In genomic region chr5:138468966-138469539, GRCh38 we compare ENCODE assay signal across 12 cellular contexts. TPM values are rescaled to one million over a fixed set of nuclear protein-coding genes. Genes with fewer than 3 reads are reported as not detected.
DNase-seq lines count a peak whose midpoint lies in the region; ATAC-seq and TF ChIP-seq lines count a peak whose summit lies in the region.
"Had no signal": no experiment of that assay in that cellular context is flagged by ENCODE, and none has a peak within 500 bp of the region (broad histone marks: within the 10 kb centered on the region; RNA-seq: fewer than 3 reads in every experiment).

No MANE protein-coding gene starts in this region.

- 97% methylated on average over 6 of the region's 8 CpGs for whole genome bisulfite sequencing in right lobe of liver (ENCODE audit: insufficient coverage, low coverage, low lambda C conversion rate, missing lambda C conversion rate)

- H3K27ac ChIP-seq in right lobe of liver: no peak overlapping the region
- H3K27ac ChIP-seq: C4-2B had no signal

- intact Hi-C loops in right lobe of liver (cut with DNase I): loop anchor here in 1 of 2 donors (5.0 kb wide), 1 partner anchor 33 kb away; no protein-coding TSS in a partner anchor

- no peak overlapping the region for H3K4me3 ChIP-seq in right lobe of liver

- DNase-seq in stimulated activated naive CD8-positive, alpha-beta T cell treated with anti-CD3 and anti-CD28 coated beads, Interleukin-15, Interleukin-2, amounts not matched to agents 100 U/mL and 50 U/mL, for 24 hours: no peak
- DNase-seq in amniotic stem cell (lab: John Stamatoyannopoulos, UW): peak; percentile 58
- DNase-seq in right lobe of liver: no peak
- DNase-seq in NOMO-1 treated with DMSO at 0.1 percent for 48 hours (lab: John Stamatoyannopoulos, UW; ENCODE audit: unreplicated experiment): no peak
- DNase-seq in HT-29 (ENCODE audit: low spot score): no peak
- DNase-seq in dermis blood vessel endothelial cell: no peak
- DNase-seq in effector memory CD8-positive, alpha-beta T cell: no peak
- DNase-seq: activated effector memory CD4-positive, alpha-beta T cell treated with Interleukin-2 at 50 U/mL for 16 hours; NCI-H146; stimulated activated CD4-positive, alpha-beta T cell treated with anti-CD3 and anti-CD28 coated beads, Interleukin-12 subunit alpha, Interleukin-12 subunit beta, amount 100 ng/mL, for 4 hours had no signal

- TF ChIP-seq CTCF in right lobe of liver (IDR thresholded peaks at IDR 0.05): no peak

- H3K36me3 ChIP-seq in right lobe of liver: no peaks in the 10 kb centered on the region

- no peaks in the 10 kb centered on the region for H3K9me3 Mint-ChIP-seq in stimulated activated naive CD8-positive, alpha-beta T cell treated with anti-CD3 and anti-CD28 coated beads, Interleukin-15, Interleukin-2, amounts not matched to agents 100 ng/mL and 50 ng/mL, for 24 hours
- no peaks in the 10 kb centered on the region for H3K9me3 Mint-ChIP-seq in effector memory CD8-positive, alpha-beta T cell

- peak; percentile 94 for TF ChIP-seq POLR2A in right lobe of liver (IDR thresholded peaks at IDR 0.05)

- H3K4me1 ChIP-seq in right lobe of liver: peaks cover 0 to 12% (median 5%) of the 10 kb centered on the region in 4 donors

- H3K27me3 Mint-ChIP-seq in stimulated activated naive CD8-positive, alpha-beta T cell treated with anti-CD3 and anti-CD28 coated beads, Interleukin-15, Interleukin-2, amounts not matched to agents 100 ng/mL and 50 ng/mL, for 24 hours: no peaks in the 10 kb centered on the region
- H3K27me3 Mint-ChIP-seq in effector memory CD8-positive, alpha-beta T cell: no peaks in the 10 kb centered on the region

- H3K9me3 ChIP-seq in right lobe of liver: no peaks in the 10 kb centered on the region

- H3K4me1 Mint-ChIP-seq in stimulated activated naive CD8-positive, alpha-beta T cell treated with anti-CD3 and anti-CD28 coated beads, Interleukin-15, Interleukin-2, amounts not matched to agents 100 ng/mL and 50 ng/mL, for 24 hours (ENCODE audit: low read depth): peaks cover 25% of the 10 kb centered on the region
- H3K4me1 Mint-ChIP-seq in effector memory CD8-positive, alpha-beta T cell (ENCODE audit: low read depth in 2 of 2): peaks cover 16% of the 10 kb centered on the region in 2 donors

- peak overlapping the region; percentile 82 for H3K4me3 Mint-ChIP-seq in stimulated activated naive CD8-positive, alpha-beta T cell treated with anti-CD3 and anti-CD28 coated beads, Interleukin-15, Interleukin-2, amounts not matched to agents 100 ng/mL and 50 ng/mL, for 24 hours
- H3K4me3 Mint-ChIP-seq in effector memory CD8-positive, alpha-beta T cell: no peak overlapping the region

- ATAC-seq in stimulated activated naive CD8-positive, alpha-beta T cell treated with anti-CD3 and anti-CD28 coated beads, Interleukin-15, Interleukin-2, amounts not matched to agents 100 U/mL and 50 U/mL, for 24 hours: no peak
- no peak for ATAC-seq in right lobe of liver
- no peak for ATAC-seq in effector memory CD8-positive, alpha-beta T cell (replicated peaks)

- no peaks in the 10 kb centered on the region for H3K27me3 ChIP-seq in right lobe of liver

- H3K27ac Mint-ChIP-seq in stimulated activated naive CD8-positive, alpha-beta T cell treated with anti-CD3 and anti-CD28 coated beads, Interleukin-15, Interleukin-2, amounts not matched to agents 100 ng/mL and 50 ng/mL, for 24 hours: no peak overlapping the region
- no peak overlapping the region for H3K27ac Mint-ChIP-seq in effector memory CD8-positive, alpha-beta T cell

- peaks cover 25% of the 10 kb centered on the region for H3K36me3 Mint-ChIP-seq in stimulated activated naive CD8-positive, alpha-beta T cell treated with anti-CD3 and anti-CD28 coated beads, Interleukin-15, Interleukin-2, amounts not matched to agents 100 ng/mL and 50 ng/mL, for 24 hours (ENCODE audit: low read depth)
- H3K36me3 Mint-ChIP-seq in effector memory CD8-positive, alpha-beta T cell (ENCODE audit: insufficient read depth): peaks cover 41% of the 10 kb centered on the region

RNA-seq across cellular contexts. Expression of gene EGR1, which starts 3.8 kb away (rescaled TPM):
- total RNA-seq in right lobe of liver (10 to 100 TPM in 5 of 6 experiments, 1 to 10 TPM in 1; 6.6 to 72.9 (median 16.6) TPM), dermis blood vessel endothelial cell (0.93 and 4.8 TPM in 2 replicates)
- total RNA-seq in HT-29 (2014; rRNA removed; shearing (Covaris generic)): 20.1 and 27.8 TPM in 2 replicates

RNA-seq across cellular contexts. Expression of gene REEP2, which starts 30.2 kb away (rescaled TPM):
- not detected for total RNA-seq in right lobe of liver
- 0.03 and 0.05 TPM in 2 replicates for total RNA-seq in HT-29 (2014; rRNA removed; shearing (Covaris generic))
- total RNA-seq in dermis blood vessel endothelial cell: 0.68 and 1.5 TPM in 2 replicates
